ENCODE assay signal across 9 cellular contexts in genomic region chr11:123247813-123248379, GRCh38.
"Had no signal": no experiment of that assay in that cellular context is flagged by ENCODE, and none has a peak within 500 bp of the region (broad histone marks: within the 10 kb centered on the region; RNA-seq: fewer than 3 reads in every experiment).

No MANE protein-coding gene starts in this region.

- H3K9ac ChIP-seq: parathyroid adenoma had no signal

- H3K9me3 ChIP-seq: esophagus squamous epithelium, psoas muscle, spleen, thoracic aorta, transverse colon had no signal

- H3K79me2 ChIP-seq: hepatocyte, parathyroid adenoma had no signal

- H3K4me3 ChIP-seq: esophagus squamous epithelium, hepatocyte, lung, spleen, transverse colon had no signal

- H2AFZ ChIP-seq: parathyroid adenoma had no signal

- H3K36me3 ChIP-seq: esophagus squamous epithelium, spleen, thoracic aorta, transverse colon had no signal

- H3K27ac ChIP-seq: esophagus squamous epithelium, hepatocyte, parathyroid adenoma, psoas muscle, spleen, thoracic aorta, transverse colon had no signal

- H3K4me1 ChIP-seq: parathyroid adenoma, psoas muscle had no signal

- H3K27me3 ChIP-seq: hepatocyte, transverse colon had no signal

- DNase-seq: esophagus squamous epithelium had no signal

- FAIRE-seq: colon had no signal
